13 cellular contexts compared by ENCODE assay signal in genomic region chr10:46298346-46299266, GRCh38. TPM values are rescaled to one million over a fixed set of nuclear protein-coding genes. Genes with fewer than 3 reads are reported as not detected.
DNase-seq lines count a peak whose midpoint lies in the region; ATAC-seq, FAIRE-seq and TF ChIP-seq lines count a peak whose summit lies in the region.
"Had no signal": no experiment of that assay in that cellular context is flagged by ENCODE, and none has a peak within 500 bp of the region (broad histone marks: within the 10 kb centered on the region; RNA-seq: fewer than 3 reads in every experiment).

No MANE protein-coding gene starts in this region.

- H3K4me3 Mint-ChIP-seq in activated naive CD4-positive, alpha-beta T cell treated with anti-CD3 and anti-CD28 coated beads, Interleukin-2, amount 10 ng/mL, durations not matched to agents 7 days and 5 days = no peak overlapping the region
- no peak overlapping the region for H3K4me3 Mint-ChIP-seq in activated naive CD4-positive, alpha-beta T cell treated with anti-CD3 and anti-CD28 coated beads for 36 hours
- H3K4me3 Mint-ChIP-seq in stimulated activated naive CD8-positive, alpha-beta T cell treated with anti-CD3 and anti-CD28 coated beads, Interleukin-15, amount 100 ng/mL, for 72 hours = peak overlapping the region in 1 of 2 donors; percentile 50

- no peaks in the 10 kb centered on the region for H3K36me3 Mint-ChIP-seq in activated naive CD4-positive, alpha-beta T cell treated with anti-CD3 and anti-CD28 coated beads, Interleukin-2, amount 10 ng/mL, durations not matched to agents 7 days and 5 days
- H3K36me3 Mint-ChIP-seq in activated naive CD4-positive, alpha-beta T cell treated with anti-CD3 and anti-CD28 coated beads for 36 hours (ENCODE audit: low read depth) = no peaks in the 10 kb centered on the region

- in situ Hi-C loops in K562 (cut with MboI) = loop anchor here (25.0 kb wide), 1 partner anchor 1589 kb away; no protein-coding TSS in a partner anchor

- H2AFZ ChIP-seq in K562 (ENCODE audit: low read depth, low read length) = no peak overlapping the region

- ATAC-seq in K562 = no peak
- ATAC-seq in stimulated activated naive CD8-positive, alpha-beta T cell treated with anti-CD3 and anti-CD28 coated beads, Interleukin-15, amount 100 ng/mL, for 72 hours = no peak
- no peak for ATAC-seq in GM21528 (IDR thresholded peaks at IDR 0.05; ENCODE audit: low FRiP score, unreplicated experiment)

- CTCF ChIA-PET in activated naive CD4-positive, alpha-beta T cell treated with anti-CD3 and anti-CD28 coated beads, Interleukin-2, amount 10 ng/mL, durations not matched to agents 7 days and 5 days (lab: Charles Lee) = interaction anchor here (1.8 kb wide), 1 partner anchor 27 kb away, joined by 4 read pairs; no protein-coding TSS in a partner anchor
- CTCF ChIA-PET in activated naive CD4-positive, alpha-beta T cell treated with anti-CD3 and anti-CD28 coated beads for 36 hours (lab: Charles Lee) = interaction anchor here (1.9 kb wide), 1 partner anchor 71 kb away, joined by 6 read pairs; no protein-coding TSS in a partner anchor
- CTCF ChIA-PET in K562 (lab: Yijun Ruan, JAX; ENCODE audit: low intra/inter-chr PET ratio) = no interaction called here

- H3K27me3 Mint-ChIP-seq in activated naive CD4-positive, alpha-beta T cell treated with anti-CD3 and anti-CD28 coated beads, Interleukin-2, amount 10 ng/mL, durations not matched to agents 7 days and 5 days = peaks cover 4% of the 10 kb centered on the region
- H3K27me3 Mint-ChIP-seq in activated naive CD4-positive, alpha-beta T cell treated with anti-CD3 and anti-CD28 coated beads for 36 hours (ENCODE audit: low read depth) = no peaks in the 10 kb centered on the region
- H3K27me3 Mint-ChIP-seq in stimulated activated naive CD8-positive, alpha-beta T cell treated with anti-CD3 and anti-CD28 coated beads, Interleukin-15, amount 100 ng/mL, for 72 hours = no peaks in the 10 kb centered on the region

- no peaks in the 10 kb centered on the region; the same call in 1 of the 2 replicates for H4K20me1 ChIP-seq in K562 (replicated peaks; ENCODE audit: control insufficient read depth, insufficient read depth, low read length)

- H3K4me1 ChIP-seq in K562 (replicated peaks in 1 of 2; ENCODE audit: control insufficient read depth in 2 of 2, insufficient read depth in 2 of 2, low read length in 2 of 2) (peaks cover 0 to 16% of the 10 kb centered on the region in 2 experiments; a peak in 2 of 5 replicates), tibial artery (no peaks in the 10 kb centered on the region)
- H3K4me1 ChIP-seq: prostate gland had no signal

- TF ChIP-seq POLR2A in K562 (conservative IDR thresholded peaks at IDR 0.05) = no peak

- peak overlapping the region; percentile 4 for H3K27ac Mint-ChIP-seq in activated naive CD4-positive, alpha-beta T cell treated with anti-CD3 and anti-CD28 coated beads, Interleukin-2, amount 10 ng/mL, durations not matched to agents 7 days and 5 days
- H3K27ac Mint-ChIP-seq in activated naive CD4-positive, alpha-beta T cell treated with anti-CD3 and anti-CD28 coated beads for 36 hours = no peak overlapping the region
- peak overlapping the region; percentile 10 to 65 for H3K27ac Mint-ChIP-seq in stimulated activated naive CD8-positive, alpha-beta T cell treated with anti-CD3 and anti-CD28 coated beads, Interleukin-15, amount 100 ng/mL, for 72 hours

- intact Hi-C loops in activated naive CD4-positive, alpha-beta T cell treated with anti-CD3 and anti-CD28 coated beads for 36 hours (cut with micrococcal nuclease) = no loop called here
- intact Hi-C loops in K562 (cut with micrococcal nuclease) = no loop called here
- intact Hi-C loops in tibial artery (cut with DNase I; ENCODE audit: low total_unique reads) = no loop called here

- H3K4me1 Mint-ChIP-seq in activated naive CD4-positive, alpha-beta T cell treated with anti-CD3 and anti-CD28 coated beads, Interleukin-2, amount 10 ng/mL, durations not matched to agents 7 days and 5 days = peaks cover 42% of the 10 kb centered on the region
- H3K4me1 Mint-ChIP-seq in activated naive CD4-positive, alpha-beta T cell treated with anti-CD3 and anti-CD28 coated beads for 36 hours (ENCODE audit: low read depth) = peaks cover 28% of the 10 kb centered on the region
- peaks cover 32% of the 10 kb centered on the region for H3K4me1 Mint-ChIP-seq in stimulated activated naive CD8-positive, alpha-beta T cell treated with anti-CD3 and anti-CD28 coated beads, Interleukin-15, amount 100 ng/mL, for 72 hours

- no peaks in the 10 kb centered on the region for H3K9me1 ChIP-seq in K562 (ENCODE audit: control insufficient read depth, insufficient read depth, low read length)

- H3K4me3 ChIP-seq in K562 (no peak overlapping the region), tibial artery (no peak overlapping the region)
- H3K4me3 ChIP-seq: prostate gland had no signal

- no peaks in the 10 kb centered on the region for H3K9me3 Mint-ChIP-seq in activated naive CD4-positive, alpha-beta T cell treated with anti-CD3 and anti-CD28 coated beads, Interleukin-2, amount 10 ng/mL, durations not matched to agents 7 days and 5 days
- no peaks in the 10 kb centered on the region for H3K9me3 Mint-ChIP-seq in activated naive CD4-positive, alpha-beta T cell treated with anti-CD3 and anti-CD28 coated beads for 36 hours
- H3K9me3 Mint-ChIP-seq in stimulated activated naive CD8-positive, alpha-beta T cell treated with anti-CD3 and anti-CD28 coated beads, Interleukin-15, amount 100 ng/mL, for 72 hours = no peaks in the 10 kb centered on the region

- peaks cover 9 to 69% of the 10 kb centered on the region in 2 experiments; a peak in 4 of 5 replicates for H3K27me3 ChIP-seq in K562 (ENCODE audit: control insufficient read depth in 2 of 2, insufficient read depth in 2 of 2, low read length in 2 of 2)
- peaks cover 0 to 7% of the 10 kb centered on the region in 2 donors for H3K27me3 ChIP-seq in tibial artery

- no peak for FAIRE-seq in K562 (lab: Jason Lieb, UNC)
- FAIRE-seq: urothelium cell line had no signal

- TF ChIP-seq EP300 in K562 (IDR thresholded peaks at IDR 0.05; ENCODE audit: low read length) = no peak

- H3K36me3 ChIP-seq in K562 (ENCODE audit: control insufficient read depth, insufficient read depth, low read length) (no peaks in the 10 kb centered on the region), tibial artery (no peaks in the 10 kb centered on the region)
- H3K36me3 ChIP-seq: prostate gland had no signal

- WGBS in K562 (ENCODE audit: insufficient coverage, low coverage, missing lambda C conversion rate) = 3% methylated on average over 8 of the region's 8 CpGs

- POLR2A ChIA-PET in K562 (lab: Yijun Ruan, JAX) = interaction anchor here (0.6 to 1.3 kb wide), 3 partner anchors 9 to 20 kb away, joined by 3 to 4 read pairs (median 3); no protein-coding TSS in a partner anchor

- H3K9me3 ChIP-seq in K562 (replicated peaks; ENCODE audit: control insufficient read depth, insufficient read depth, low read depth, low read length) (no peaks in the 10 kb centered on the region), tibial artery (no peaks in the 10 kb centered on the region)
- H3K9me3 ChIP-seq: prostate gland had no signal

- no peak for TF ChIP-seq RAD21 in K562 (CRISPR knock-in tag; conservative IDR thresholded peaks at IDR 0.05 in 1 of 2, IDR thresholded peaks at IDR 0.05 in 1 of 2)

- TF ChIP-seq CTCF in K562 (IDR thresholded peaks at IDR 0.05 in 2 of 3, conservative IDR thresholded peaks at IDR 0.05 in 1 of 3; ENCODE audit: insufficient read depth in 2 of 3, low read depth in 1 of 3, low read length in 3 of 3) (no peak), tibial artery (IDR thresholded peaks at IDR 0.05) (no peak)

- no peak overlapping the region for H3K9ac ChIP-seq in K562 (ENCODE audit: insufficient read depth in 1 of 2, low read depth in 2 of 2, low read length in 2 of 2)

- H3K27ac ChIP-seq in K562 (ENCODE audit: extremely low read depth, low read depth, low read length) (no peak overlapping the region), tibial artery (no peak overlapping the region)
- H3K27ac ChIP-seq: prostate gland had no signal

- H3K4me2 ChIP-seq in K562 (ENCODE audit: insufficient read depth, low read length) = no peak overlapping the region

- BruUV-seq in K562 (replicated peaks; lab: Mats Ljungman, UMichigan) = no TSS peak

- peak; percentile 41 for DNase-seq in activated naive CD4-positive, alpha-beta T cell treated with anti-CD3 and anti-CD28 coated beads, Interleukin-2, amount 10 ng/mL, durations not matched to agents 7 days and 5 days
- no peak for DNase-seq in activated naive CD4-positive, alpha-beta T cell treated with anti-CD3 and anti-CD28 coated beads for 36 hours
- peak; percentile 60 for DNase-seq in NOMO-1 treated with DMSO at 0.1 percent for 48 hours (lab: John Stamatoyannopoulos, UW; ENCODE audit: unreplicated experiment)
- no peak for DNase-seq in K562 (ENCODE audit: extremely low read depth in 1 of 4, low spot score in 3 of 4)
- no peak for DNase-seq in stimulated activated naive CD8-positive, alpha-beta T cell treated with anti-CD3 and anti-CD28 coated beads, Interleukin-15, amount 100 ng/mL, for 72 hours
- DNase-seq in tibial artery = no peak
- DNase-seq in iPS-NIHi11 (ENCODE audit: low spot score) = no peak
- DNase-seq: GOT3, T1000 had no signal

- no peaks in the 10 kb centered on the region for H3K79me2 ChIP-seq in K562 (ENCODE audit: control insufficient read depth, insufficient read depth, low read length)

TF ChIP-seq in K562, 482 proteins besides CTCF, POLR2A, EP300 and RAD21 (continues in another document):
- 0 out of 2 replicates have a peak, but pooled peaks have one; percentile 9 for TF ChIP-seq MED1 (CRISPR knock-in tag; IDR thresholded peaks at IDR 0.05; ENCODE audit: borderline replicate concordance)

RNA-seq across cellular contexts. Expression of gene ANTXRL, which starts 11.8 kb away (rescaled TPM):
- not detected for total RNA-seq in activated naive CD4-positive, alpha-beta T cell treated with anti-CD3 and anti-CD28 coated beads for 36 hours
- total RNA-seq in K562 (2011; cell fraction: chromatin; rRNA removed; ENCODE audit: low replicate concordance) = not detected in 2 replicates
- not detected in 2 replicates for total RNA-seq in K562 (2011; cell fraction: nucleolus; rRNA removed)
- total RNA-seq in K562 (2011; cell fraction: nucleoplasm; rRNA removed) = not detected in 2 replicates
- total RNA-seq in K562 (2014; rRNA removed) = not detected in 2 replicates
- not detected in 2 replicates for total RNA-seq in K562 (2014; rRNA removed; fragmentation: Illumina TruSeq; extraction: Trizol)
- not detected in 2 replicates for total RNA-seq in K562 (2015; rRNA removed; fragmentation: Illumina TruSeq; extraction: Trizol)
- not detected in 2 replicates for total RNA-seq in K562 (2021)
- polyA plus RNA-seq in K562 (2011; rRNA removed) = not detected in 2 replicates
- not detected in 2 replicates for polyA plus RNA-seq in K562 (2011; cell fraction: cytosol; rRNA removed)
- polyA plus RNA-seq in K562 (2011; cell fraction: nucleus; rRNA removed) = not detected in 2 replicates
- 0.07 TPM in 1 of 2 replicates, not detected in the other for polyA plus RNA-seq in K562 (2012)
- not detected in 2 replicates for polyA plus RNA-seq in K562 (2014; fragmentation: Illumina TruSeq; extraction: Trizol)
- polyA plus RNA-seq in K562 (2014; fragmentation: Nextera tagmentation; extraction: Ambion mirVana) = not detected
- not detected in 2 replicates for polyA plus RNA-seq in K562 (2014; rRNA removed)
- not detected in 2 replicates for polyA minus RNA-seq in K562 (2011; rRNA and poly(A)+ RNA removed)
- polyA minus RNA-seq in K562 (2011; cell fraction: cytosol; rRNA and poly(A)+ RNA removed) = not detected in 2 replicates
- not detected in 2 replicates for polyA minus RNA-seq in K562 (2011; cell fraction: nucleus; rRNA and poly(A)+ RNA removed)
- total RNA-seq: fibroblast of villous mesenchyme had no signal

Comparison
In these comparisons a context has a peak if more than half of its experiments do, and no peak if none do; other contexts are left out.
1. DNase-seq: peak in activated naive CD4-positive, alpha-beta T cell treated with anti-CD3 and anti-CD28 coated beads, Interleukin-2, amount 10 ng/mL, durations not matched to agents 7 days and 5 days (single experiment) and NOMO-1 treated with DMSO at 0.1 percent for 48 hours (single experiment); none in activated naive CD4-positive, alpha-beta T cell treated with anti-CD3 and anti-CD28 coated beads for 36 hours (single experiment), K562 (0 of 4), stimulated activated naive CD8-positive, alpha-beta T cell treated with anti-CD3 and anti-CD28 coated beads, Interleukin-15, amount 100 ng/mL, for 72 hours (0 of 2), tibial artery (0 of 2) and iPS-NIHi11 (single experiment).